In genomic region chrX:118734909-118735308, GRCh38 we compare ENCODE assay signal across 28 cellular contexts. TPM values are rescaled to one million over a fixed set of nuclear protein-coding genes. Genes with fewer than 3 reads are reported as not detected.
DNase-seq lines count a peak whose midpoint lies in the region; ATAC-seq and TF ChIP-seq lines count a peak whose summit lies in the region.
"Had no signal": no experiment of that assay in that cellular context is flagged by ENCODE, and none has a peak within 500 bp of the region (broad histone marks: within the 10 kb centered on the region; RNA-seq: fewer than 3 reads in every experiment).

No MANE protein-coding gene starts in this region.

- peak overlapping the region; percentile 56 for H3K27ac Mint-ChIP-seq in stimulated activated naive CD8-positive, alpha-beta T cell treated with anti-CD3 and anti-CD28 coated beads, Interleukin-15, Interleukin-2, amounts not matched to agents 100 ng/mL and 50 ng/mL, for 24 hours
- H3K27ac Mint-ChIP-seq: activated naive CD4-positive, alpha-beta T cell treated with anti-CD3 and anti-CD28 coated beads for 36 hours; CD8-positive, alpha-beta memory T cell; nephron had no signal

- H4K20me1 ChIP-seq in OCI-LY3 (ENCODE audit: insufficient read depth, low read length): no peaks in the 10 kb centered on the region

- H3K36me3 ChIP-seq in OCI-LY3 (replicated peaks; ENCODE audit: low read depth, low read length): peaks cover 6% of the 10 kb centered on the region
- H3K36me3 ChIP-seq in ovary: no peaks in the 10 kb centered on the region
- H3K36me3 ChIP-seq: cardiac muscle cell, gastrocnemius medialis, HAP-1, left ventricle myocardium inferior had no signal

- no peak for ATAC-seq in stimulated activated naive CD8-positive, alpha-beta T cell treated with anti-CD3 and anti-CD28 coated beads, Interleukin-15, Interleukin-2, amounts not matched to agents 100 U/mL and 50 U/mL, for 24 hours
- ATAC-seq in GM21576 (IDR thresholded peaks at IDR 0.05; ENCODE audit: unreplicated experiment) (peak; percentile 57), HG03469 (IDR thresholded peaks at IDR 0.05; ENCODE audit: unreplicated experiment) (no peak), HG02970 (IDR thresholded peaks at IDR 0.05; ENCODE audit: low FRiP score, unreplicated experiment) (no peak)
- ATAC-seq: A549; activated T-cell treated with anti-CD3 and anti-CD28 coated beads, Interleukin-2, amount 50 U/mL, for 4 hours; gastrocnemius medialis had no signal

- peaks cover 24% of the 10 kb centered on the region for H3K4me1 ChIP-seq in OCI-LY3 (ENCODE audit: low read length)
- peaks cover 2% of the 10 kb centered on the region for H3K4me1 ChIP-seq in ovary (ENCODE audit: insufficient read depth)
- H3K4me1 ChIP-seq: HAP-1 had no signal

- DNase-seq in stimulated activated naive CD8-positive, alpha-beta T cell treated with anti-CD3 and anti-CD28 coated beads, Interleukin-15, Interleukin-2, amounts not matched to agents 100 U/mL and 50 U/mL, for 24 hours: no peak
- DNase-seq in ovary: no peak
- no peak for DNase-seq in activated effector memory CD4-positive, alpha-beta T cell treated with Interleukin-2 at 50 U/mL for 16 hours
- DNase-seq: activated CD8-positive, alpha-beta memory T cell treated with anti-CD3 and anti-CD28 coated beads for 24 hours; activated naive CD4-positive, alpha-beta T cell treated with anti-CD3 and anti-CD28 coated beads for 36 hours; activated T-cell treated with anti-CD3 and anti-CD28 coated beads, Interleukin-2, amount 50 U/mL, for 4 hours; anterior cingulate cortex; CD8-positive, alpha-beta memory T cell; dermis blood vessel endothelial cell; gastrocnemius medialis; hypothalamus; left ventricle myocardium inferior; midbrain; NCI-H1092 treated with DMSO at 0.1 percent for 48 hours; NCI-H2029; NCI-H69; retina; small intestine; stimulated activated CD4-positive, alpha-beta T cell treated with anti-CD3 and anti-CD28 coated beads, Interleukin-1b, Interleukin-23, amount 100 ng/mL, for 48 hours had no signal

- H3K27ac ChIP-seq in OCI-LY3 (ENCODE audit: low read length): no peak overlapping the region
- no peak overlapping the region for H3K27ac ChIP-seq in ovary
- H3K27ac ChIP-seq: A549, cardiac muscle cell, gastrocnemius medialis, left ventricle myocardium inferior had no signal

- peaks cover 7% of the 10 kb centered on the region for H3K9me3 Mint-ChIP-seq in stimulated activated naive CD8-positive, alpha-beta T cell treated with anti-CD3 and anti-CD28 coated beads, Interleukin-15, Interleukin-2, amounts not matched to agents 100 ng/mL and 50 ng/mL, for 24 hours

- H3K27me3 ChIP-seq in OCI-LY3 (ENCODE audit: low read depth, low read length): peaks cover 5% of the 10 kb centered on the region; the same call in 1 of the 2 replicates
- no peaks in the 10 kb centered on the region for H3K27me3 ChIP-seq in ovary
- H3K27me3 ChIP-seq: cardiac muscle cell, gastrocnemius medialis had no signal

- TF ChIP-seq CTCF in OCI-LY3 (IDR thresholded peaks at IDR 0.05; ENCODE audit: low read depth, low read length): no peak
- no peak for TF ChIP-seq CTCF in ovary (IDR thresholded peaks at IDR 0.05)

- no peak overlapping the region for H3K9ac ChIP-seq in OCI-LY3 (ENCODE audit: low read length)

- H3K27me3 Mint-ChIP-seq in stimulated activated naive CD8-positive, alpha-beta T cell treated with anti-CD3 and anti-CD28 coated beads, Interleukin-15, Interleukin-2, amounts not matched to agents 100 ng/mL and 50 ng/mL, for 24 hours: peaks cover 21% of the 10 kb centered on the region

- no peak overlapping the region for H2AFZ ChIP-seq in OCI-LY3 (ENCODE audit: low read depth, low read length)

- H3K4me1 Mint-ChIP-seq in stimulated activated naive CD8-positive, alpha-beta T cell treated with anti-CD3 and anti-CD28 coated beads, Interleukin-15, Interleukin-2, amounts not matched to agents 100 ng/mL and 50 ng/mL, for 24 hours (ENCODE audit: low read depth): peaks cover 9% of the 10 kb centered on the region
- H3K4me1 Mint-ChIP-seq: CD8-positive, alpha-beta memory T cell had no signal

- WGBS in ovary, 3 donors: 88 to 91% (median 89%) methylated on average over 2 of the region's 2 CpGs

- intact Hi-C loops in ovary (cut with DNase I): no loop called here

- no peaks in the 10 kb centered on the region for H3K36me3 Mint-ChIP-seq in stimulated activated naive CD8-positive, alpha-beta T cell treated with anti-CD3 and anti-CD28 coated beads, Interleukin-15, Interleukin-2, amounts not matched to agents 100 ng/mL and 50 ng/mL, for 24 hours (ENCODE audit: low read depth)

- TF ChIP-seq EP300 in ovary (IDR thresholded peaks at IDR 0.05): no peak

- no peak for TF ChIP-seq POLR2A in ovary (IDR thresholded peaks at IDR 0.05)

- H3K4me3 ChIP-seq in OCI-LY3 (ENCODE audit: low read length) (no peak overlapping the region), ovary (no peak overlapping the region)
- H3K4me3 ChIP-seq: A549, cardiac muscle cell, gastrocnemius medialis, HAP-1, left ventricle myocardium inferior had no signal

- H3K4me2 ChIP-seq in OCI-LY3 (ENCODE audit: low read length): peak overlapping the region; percentile 17; the same call in 1 of the 2 replicates
- H3K4me2 ChIP-seq: A549 had no signal

- H3K79me2 ChIP-seq in OCI-LY3 (ENCODE audit: low read length): no peaks in the 10 kb centered on the region

- H3K4me3 Mint-ChIP-seq in stimulated activated naive CD8-positive, alpha-beta T cell treated with anti-CD3 and anti-CD28 coated beads, Interleukin-15, Interleukin-2, amounts not matched to agents 100 ng/mL and 50 ng/mL, for 24 hours: no peak overlapping the region
- H3K4me3 Mint-ChIP-seq: activated naive CD4-positive, alpha-beta T cell treated with anti-CD3 and anti-CD28 coated beads for 36 hours; activated T-cell treated with anti-CD3 and anti-CD28 coated beads, Interleukin-2, amount 50 U/mL, for 4 hours; CD8-positive, alpha-beta memory T cell; nephron had no signal

- peaks cover 18% of the 10 kb centered on the region; the same call in 1 of the 2 replicates for H3K9me3 ChIP-seq in OCI-LY3 (ENCODE audit: insufficient read depth, low read length)
- no peaks in the 10 kb centered on the region for H3K9me3 ChIP-seq in ovary
- H3K9me3 ChIP-seq: gastrocnemius medialis, HAP-1 had no signal

RNA-seq across cellular contexts. Expression of gene IL13RA1, which starts 7.5 kb away (rescaled TPM):
- total RNA-seq in ovary: 10 to 100 TPM; 33.0 to 79.5 (median 48.1) TPM
- 100 to 1,000 TPM in 1 of 2 donors, 10 to 100 TPM in 1; 38.4 to 104 TPM for polyA plus RNA-seq in ovary
- polyA plus RNA-seq: CD8-positive, alpha-beta memory T cell had no signal
